In genomic region chr5:50751064-50751657, GRCh38 we compare ENCODE assay signal across 8 cellular contexts.
DNase-seq lines count a peak whose midpoint lies in the region; ATAC-seq, FAIRE-seq and TF ChIP-seq lines count a peak whose summit lies in the region.

No MANE protein-coding gene starts in this region.

- H3K36me3 ChIP-seq in pancreas: no peaks in the 10 kb centered on the region

- ATAC-seq in HG02884 (IDR thresholded peaks at IDR 0.05; ENCODE audit: unreplicated experiment) (peak; percentile 96), pancreas (peak in 3 of 4 donors; percentile 81 to 92 (median 87)), HG02840 (IDR thresholded peaks at IDR 0.05; ENCODE audit: low FRiP score, unreplicated experiment) (no peak)

- WGBS in pancreas, 2 donors: 60 to 69% methylated on average over 5 of the region's 5 CpGs

- H3K4me3 ChIP-seq in fibroblast of mammary gland (ENCODE audit: control insufficient read depth, low read depth, low read length): no peak overlapping the region
- H3K4me3 ChIP-seq in pancreas: no peak overlapping the region

- peak; percentile 80 for TF ChIP-seq CTCF in VCaP (conservative IDR thresholded peaks at IDR 0.05)
- TF ChIP-seq CTCF in fibroblast of mammary gland (conservative IDR thresholded peaks at IDR 0.05; ENCODE audit: control insufficient read depth, insufficient read depth, low read depth, low read length): peak; percentile 92
- TF ChIP-seq CTCF in pancreas (IDR thresholded peaks at IDR 0.05): peak; percentile 30 to 76 (median 60)

- H3K9me3 ChIP-seq in pancreas: no peaks in the 10 kb centered on the region

- peaks cover 0 to 5% (median 5%) of the 10 kb centered on the region in 3 donors for H3K4me1 ChIP-seq in pancreas

- H3K27ac ChIP-seq in VCaP: no peak overlapping the region
- H3K27ac ChIP-seq in pancreas: no peak overlapping the region

- intact Hi-C loops in pancreas (cut with DNase I): no loop called here

- no peaks in the 10 kb centered on the region for H3K27me3 ChIP-seq in pancreas

- DNase-seq in CMK (ENCODE audit: low read depth) (peak; percentile 3), GM18507 (ENCODE audit: extremely low spot score, insufficient read length, low read depth) (no peak), NCI-H2029 (lab: John Stamatoyannopoulos, UW) (peak; percentile 48), fibroblast of mammary gland (ENCODE audit: low read depth) (peak; percentile 63), pancreas (no peak)

- FAIRE-seq in GM18507 (lab: Jason Lieb, UNC): peak; percentile 90
- peak; percentile 61 for FAIRE-seq in pancreas (lab: Jason Lieb, UNC)

Comparison
In these comparisons a context has a peak if more than half of its experiments do, and no peak if none do; other contexts are left out.
1. DNase-seq: peak in CMK (single experiment), NCI-H2029 (single experiment) and fibroblast of mammary gland (single experiment); none in GM18507 (single experiment) and pancreas (0 of 6).
2. Peak in every context shown above with its lines, with median percentiles within 50 percentile points of each other: CTCF ChIP-seq.